Comparison of ENCODE assay signal across 30 cellular contexts in the genomic region with DNA sequence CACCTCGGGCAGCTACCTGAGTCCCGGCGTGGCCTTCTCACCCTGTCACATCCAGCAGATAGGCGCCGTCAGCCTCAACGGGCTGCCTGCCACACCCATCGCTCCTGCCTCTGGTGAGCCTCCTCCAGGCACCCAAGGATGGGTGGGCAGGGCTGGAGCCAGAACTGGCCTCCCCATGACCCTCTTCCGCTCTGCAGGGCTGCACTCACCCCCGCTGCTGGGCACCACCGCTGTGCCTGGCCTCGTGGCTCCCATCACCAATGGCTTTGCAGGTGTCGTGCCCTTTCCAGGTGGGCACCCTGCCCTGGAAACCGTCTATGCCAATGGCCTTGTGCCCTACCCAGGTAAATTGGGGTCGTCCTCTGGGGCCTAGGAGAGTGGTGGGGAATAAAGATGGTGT. TPM values are rescaled to one million over a fixed set of nuclear protein-coding genes. Genes with fewer than 3 reads are reported as not detected.
"Had no signal": no experiment of that assay in that cellular context is flagged by ENCODE, and none has a peak within 500 bp of the region (broad histone marks: within the 10 kb centered on the region; RNA-seq: fewer than 3 reads in every experiment).

No MANE protein-coding gene starts in this region.

- H3K4me3 ChIP-seq: left lung, lower lobe of right lung, right atrium auricular region, right lobe of liver, smooth muscle cell, stomach, testis, thyroid gland, transverse colon, upper lobe of left lung, vagina had no signal

- H3K27ac Mint-ChIP-seq: immature natural killer cell; nephron; stimulated activated memory B cell treated with anti-CD40 and anti-IgM and Interleukin-4, amounts not matched to agents 10 μg/mL and 1 μg/mL and 100 μg/mL, for 72 hours had no signal

- H3K9me3 ChIP-seq: left lung, lower lobe of right lung, right atrium auricular region, right lobe of liver, stomach, testis, thyroid gland, transverse colon, upper lobe of left lung, vagina had no signal

- H3K9ac ChIP-seq: parathyroid adenoma had no signal

- DNase-seq: hippocampal formation; immature natural killer cell; kidney; left colon; left lung; lower lobe of right lung; mammary epithelial cell; mesenchymal stem cell; naive thymus-derived CD8-positive, alpha-beta T cell; nucleus accumbens; right lobe of liver; stimulated activated CD4-positive, alpha-beta T cell treated with anti-CD3 and anti-CD28 coated beads, Interleukin-1b, Interleukin-23, amount 100 ng/mL, for 48 hours; stimulated activated CD4-positive, alpha-beta T cell treated with anti-CD3 and anti-CD28 coated beads, Interleukin-2, amount 100 ng/mL, for 48 hours; stimulated activated CD4-positive, alpha-beta T cell treated with anti-CD3 and anti-CD28 coated beads, Interleukin-4, amount 100 ng/mL, for 4 hours; stimulated activated CD8-positive, alpha-beta memory T cell treated with anti-CD3 and anti-CD28 coated beads, Interleukin-4, amount 100 ng/mL, for 48 hours; stimulated activated naive CD8-positive, alpha-beta T cell treated with anti-CD3 and anti-CD28 coated beads, Interleukin-15, Interleukin-2, amounts not matched to agents 100 U/mL and 50 U/mL, for 24 hours; stomach; testis; thyroid gland; transverse colon; upper lobe of left lung had no signal

- H3K4me1 Mint-ChIP-seq: nephron had no signal

- H3K36me3 Mint-ChIP-seq: immature natural killer cell; naive thymus-derived CD8-positive, alpha-beta T cell; stimulated activated memory B cell treated with anti-CD40 and anti-IgM and Interleukin-4, amounts not matched to agents 10 μg/mL and 1 μg/mL and 100 μg/mL, for 72 hours had no signal

- H3K4me3 Mint-ChIP-seq: immature natural killer cell; naive thymus-derived CD8-positive, alpha-beta T cell; nephron; stimulated activated memory B cell treated with anti-CD40 and anti-IgM and Interleukin-4, amounts not matched to agents 10 μg/mL and 1 μg/mL and 100 μg/mL, for 72 hours had no signal

- H3K27ac ChIP-seq: left lung, lower lobe of right lung, parathyroid adenoma, right atrium auricular region, right lobe of liver, stomach, testis, thyroid gland, transverse colon, upper lobe of left lung, vagina had no signal

- H3K9me3 Mint-ChIP-seq: nephron had no signal

- H3K36me3 ChIP-seq: left lung, lower lobe of right lung, right atrium auricular region, right lobe of liver, stomach, thyroid gland, transverse colon, upper lobe of left lung, vagina had no signal

- H3K4me2 ChIP-seq: smooth muscle cell had no signal

- H2AFZ ChIP-seq: parathyroid adenoma had no signal

- H3K79me2 ChIP-seq: parathyroid adenoma had no signal

- H3K27me3 ChIP-seq: right atrium auricular region, right lobe of liver, testis, thyroid gland, vagina had no signal

- ATAC-seq: left colon; left lung; lower lobe of right lung; naive thymus-derived CD8-positive, alpha-beta T cell; right lobe of liver; stimulated activated memory B cell treated with anti-CD40 and anti-IgM and Interleukin-4, amounts not matched to agents 10 μg/mL and 1 μg/mL and 100 μg/mL, for 72 hours; stimulated activated naive CD8-positive, alpha-beta T cell treated with anti-CD3 and anti-CD28 coated beads, Interleukin-15, Interleukin-2, amounts not matched to agents 100 U/mL and 50 U/mL, for 24 hours had no signal

RNA-seq across cellular contexts. Expression of gene CELF5, which starts 57.7 kb away (rescaled TPM):
- total RNA-seq: lower lobe of right lung, posterior vena cava, pulmonary artery endothelial cell, skeletal muscle tissue, smooth muscle cell, thyroid gland, vagina had no signal
- polyA plus RNA-seq: immature natural killer cell; naive thymus-derived CD8-positive, alpha-beta T cell had no signal
